ENCODE assay signal across 8 cellular contexts in genomic region chr11:14643697-14644395, GRCh38. TPM values are rescaled to one million over a fixed set of nuclear protein-coding genes. Genes with fewer than 3 reads are reported as not detected.
A peak's percentile ranks its signal among the peaks of the same experiment; 100 is the strongest.
DNase-seq lines count a peak whose midpoint lies in the region; ATAC-seq and TF ChIP-seq lines count a peak whose summit lies in the region.

TSS of gene PDE3B (plus strand) at chr11:14643804. CDS start at chr11:14644076, 272 bp downstream.

- peaks cover 88% of the 10 kb centered on the region for H3K79me2 ChIP-seq in DND-41 (ENCODE audit: insufficient read depth, low read length)

- H3K4me1 Mint-ChIP-seq in glutamatergic neuron (ENCODE audit: low read depth, unreplicated experiment), result peaks cover 5% of the 10 kb centered on the region

- TF ChIP-seq POLR2A in tibial nerve (IDR thresholded peaks at IDR 0.05), result no peak

- peak within 1 kb of the TSS; percentile 75 for H3K4me2 ChIP-seq in DND-41 (ENCODE audit: insufficient read depth, low read length)

- DNase-seq in DND-41 (peak; percentile 74), SJSA1 (ENCODE audit: low read depth in 1 of 2, low spot score in 2 of 2) (peak; percentile 60 to 63), glutamatergic neuron (peak; percentile 81), omental fat pad (ENCODE audit: low spot score) (no peak), tibial nerve (ENCODE audit: low spot score in 2 of 2) (peak in 1 of 2 donors; percentile 35)
- DNase-seq in Jurkat, Clone E6-1 (ENCODE audit: low read depth, low spot score), result peak; percentile 62
- DNase-seq in activated gamma-delta T cell treated with anti-CD3 and anti-CD28 coated beads, Interleukin-2, amount 50 U/mL, for 16 hours (ENCODE audit: low read depth), result peak; percentile 52

- TF ChIP-seq EP300 in tibial nerve (IDR thresholded peaks at IDR 0.05), result peak in 1 of 2 donors; percentile 32

- peaks cover 4% of the 10 kb centered on the region for H3K36me3 Mint-ChIP-seq in glutamatergic neuron (ENCODE audit: unreplicated experiment)

- H2AFZ ChIP-seq in DND-41 (ENCODE audit: low read depth, low read length), result peak within 1 kb of the TSS; percentile 67

- H3K27ac ChIP-seq in DND-41 (ENCODE audit: low read length) (peak within 1 kb of the TSS; percentile 78), SJSA1 (no peak within 1 kb of the TSS), tibial nerve (peak within 1 kb of the TSS in 3 of 4 donors; percentile 40 to 80 (median 67))

- H3K9me3 ChIP-seq in DND-41 (ENCODE audit: insufficient read depth, low read length, severe bottlenecking) (no peaks in the 10 kb centered on the region), SJSA1 (replicated peaks) (no peaks in the 10 kb centered on the region), tibial nerve (no peaks in the 10 kb centered on the region)

- H3K4me3 ChIP-seq in DND-41 (ENCODE audit: low read depth in 1 of 2, low read length in 2 of 2) (peak within 1 kb of the TSS; percentile 53 to 83), SJSA1 (peak within 1 kb of the TSS; percentile 42), tibial nerve (peak within 1 kb of the TSS; percentile 36 to 83 (median 72))
- H3K4me3 ChIP-seq in Jurkat, Clone E6-1 (ENCODE audit: low read length), result peak within 1 kb of the TSS; percentile 86

- ATAC-seq in DND-41 (ENCODE audit: insufficient read depth, low read depth) (peak; percentile 63), GM21529 (IDR thresholded peaks at IDR 0.05; ENCODE audit: unreplicated experiment) (peak; percentile 68), omental fat pad (ENCODE audit: low FRiP score) (peak; percentile 62)

- peaks cover 14% of the 10 kb centered on the region; the same call in 1 of the 2 replicates for H4K20me1 ChIP-seq in DND-41 (ENCODE audit: insufficient read depth, low read length)

- peak; percentile 36 for TF ChIP-seq CTCF in DND-41 (IDR thresholded peaks at IDR 0.05; ENCODE audit: borderline replicate concordance, extremely low read depth, low read length, poor library complexity, severe bottlenecking)
- TF ChIP-seq CTCF in glutamatergic neuron (IDR thresholded peaks at IDR 0.05; ENCODE audit: partially characterized antibody, unreplicated experiment), result no peak
- TF ChIP-seq CTCF in omental fat pad (IDR thresholded peaks at IDR 0.05), result no peak
- no peak for TF ChIP-seq CTCF in tibial nerve (IDR thresholded peaks at IDR 0.05)

- H3K4me1 ChIP-seq in DND-41 (ENCODE audit: insufficient read depth, low read length), result peaks cover 80% of the 10 kb centered on the region
- H3K4me1 ChIP-seq in SJSA1 (replicated peaks), result peaks cover 22% of the 10 kb centered on the region
- peaks cover 0 to 24% (median 2%) of the 10 kb centered on the region in 4 donors for H3K4me1 ChIP-seq in tibial nerve

- H3K27ac Mint-ChIP-seq in glutamatergic neuron (ENCODE audit: unreplicated experiment), result no peak within 1 kb of the TSS

- H3K36me3 ChIP-seq in DND-41 (ENCODE audit: insufficient read depth, low read length) (no peaks in the 10 kb centered on the region; the same call in 1 of the 2 replicates), SJSA1 (no peaks in the 10 kb centered on the region), tibial nerve (no peaks in the 10 kb centered on the region)

- H3K4me3 Mint-ChIP-seq in glutamatergic neuron (ENCODE audit: unreplicated experiment), result peak within 1 kb of the TSS; percentile 84

- H3K9me3 Mint-ChIP-seq in glutamatergic neuron (ENCODE audit: unreplicated experiment), result peaks cover 2% of the 10 kb centered on the region

- H3K27me3 ChIP-seq in DND-41 (ENCODE audit: insufficient read depth, low read length, poor library complexity) (no peaks in the 10 kb centered on the region), SJSA1 (replicated peaks) (peaks cover 87% of the 10 kb centered on the region), tibial nerve (peaks cover 0 to 34% of the 10 kb centered on the region in 2 donors)

- 0 to 1% methylated on average over 16 to 34 of the region's 79 CpGs for WGBS in tibial nerve, 2 donors

- peak within 1 kb of the TSS; percentile 95 for H3K9ac ChIP-seq in DND-41 (ENCODE audit: low read depth, low read length)

- H3K27me3 Mint-ChIP-seq in glutamatergic neuron (ENCODE audit: unreplicated experiment), result peaks cover 5% of the 10 kb centered on the region

RNA-seq across cellular contexts. Expression of gene PDE3B, which starts in this region (rescaled TPM):
- 10.3 TPM for polyA plus RNA-seq in Jurkat, Clone E6-1 (2012; ENCODE audit: insufficient read depth, insufficient read length)
- total RNA-seq in SJSA1 (2014; rRNA removed; shearing (Covaris generic)), result 0.03 TPM in 2 replicates
- 14.1 TPM for total RNA-seq in glutamatergic neuron (ENCODE audit: unreplicated experiment)
- 100 to 1,000 TPM in 1 of 4 donors, 10 to 100 TPM in 3; 83.7 to 194 (median 94.5) TPM for total RNA-seq in omental fat pad
- total RNA-seq in tibial nerve, result 10 to 100 TPM; 15.3 to 39.9 (median 26.4) TPM

Comparison
In these comparisons a context has a peak if more than half of its experiments do, and no peak if none do; other contexts are left out.
1. RNA of gene PDE3B (total RNA-seq): 83.7 to 194 TPM in omental fat pad, 15.3 to 39.9 TPM in tibial nerve and 14.1 TPM in glutamatergic neuron (single experiment); 0.03 TPM in SJSA1; every median in the first group is over 10 times any median in the second.
2. Peak in DNase-seq and H3K4me3 ChIP-seq in SJSA1; RNA of the gene not detected or under 1 TPM.
3. Peak in every context shown above with its lines, with median percentiles within 50 percentile points of each other: ATAC-seq and H3K4me3 ChIP-seq.